ENCODE assay signal across 8 cellular contexts in the genomic region with DNA sequence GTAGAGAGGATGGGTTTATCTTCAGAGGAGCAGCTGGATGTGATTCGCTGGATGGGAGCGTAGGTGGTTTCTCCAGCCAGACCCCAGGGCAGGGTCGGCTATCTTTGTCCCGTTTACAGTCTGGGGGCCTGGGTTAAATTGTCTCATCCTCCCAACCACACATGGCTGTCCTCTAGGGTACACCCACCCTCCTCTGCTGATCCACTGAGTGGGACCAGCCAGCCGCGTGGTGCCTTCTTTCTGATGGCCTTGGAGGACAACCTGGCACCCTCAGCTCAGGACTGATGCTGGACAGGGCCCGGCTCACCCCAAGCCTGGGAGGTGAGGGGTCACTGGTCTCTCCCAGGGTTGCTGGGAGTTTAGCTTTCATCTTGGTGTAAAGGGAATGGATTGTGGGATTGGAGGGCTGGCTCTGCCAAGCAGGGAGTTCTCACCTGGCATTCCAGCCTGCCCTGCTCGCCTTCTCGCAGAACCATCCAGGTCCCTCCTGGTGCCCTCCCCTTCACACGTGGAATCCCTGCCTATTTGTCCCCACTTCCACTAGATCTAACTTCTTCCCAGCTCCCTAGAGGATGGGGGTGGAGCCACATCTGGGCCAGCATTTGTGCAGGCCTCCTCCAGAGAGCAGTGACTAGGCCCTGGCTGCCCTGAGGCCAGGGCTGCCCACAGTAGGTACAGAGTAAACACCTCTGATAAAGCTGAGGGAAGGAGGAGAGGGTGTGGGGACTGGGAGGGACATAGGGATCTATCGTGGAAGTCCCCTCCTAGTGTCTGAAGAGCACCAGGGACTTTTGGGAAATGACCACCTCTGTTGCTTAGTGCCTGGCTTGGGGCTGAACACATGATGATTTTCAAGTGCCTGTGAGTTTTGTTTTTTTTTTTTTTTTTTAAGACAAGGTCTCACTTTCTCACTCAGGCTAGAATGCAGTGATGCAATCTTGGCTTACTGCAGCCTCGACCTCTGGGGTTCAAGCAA. TPM values are rescaled to one million over a fixed set of nuclear protein-coding genes. Genes with fewer than 3 reads are reported as not detected.
DNase-seq lines count a peak whose midpoint lies in the region; ATAC-seq and TF ChIP-seq lines count a peak whose summit lies in the region.

No MANE protein-coding gene starts in this region.

- H3K9me3 ChIP-seq in upper lobe of right lung: no peaks in the 10 kb centered on the region

- no peak for TF ChIP-seq CTCF in upper lobe of right lung (IDR thresholded peaks at IDR 0.05)

- H3K36me3 Mint-ChIP-seq in activated naive CD4-positive, alpha-beta T cell treated with anti-CD3 and anti-CD28 coated beads, Interleukin-2, amount 10 ng/mL, durations not matched to agents 7 days and 5 days: peaks cover 23% of the 10 kb centered on the region
- peaks cover 19% of the 10 kb centered on the region for H3K36me3 Mint-ChIP-seq in activated naive CD8-positive, alpha-beta T cell treated with anti-CD3 and anti-CD28 coated beads for 36 hours

- peak overlapping the region; percentile 86 for H3K4me3 Mint-ChIP-seq in activated naive CD4-positive, alpha-beta T cell treated with anti-CD3 and anti-CD28 coated beads, Interleukin-2, amount 10 ng/mL, durations not matched to agents 7 days and 5 days
- peak overlapping the region; percentile 96 for H3K4me3 Mint-ChIP-seq in activated naive CD8-positive, alpha-beta T cell treated with anti-CD3 and anti-CD28 coated beads for 36 hours

- CTCF ChIA-PET in activated naive CD4-positive, alpha-beta T cell treated with anti-CD3 and anti-CD28 coated beads, Interleukin-2, amount 10 ng/mL, durations not matched to agents 7 days and 5 days (lab: Charles Lee): interaction anchor here (1.8 to 2.3 kb wide), 3 partner anchors 10 to 78 kb away, joined by 6 to 12 read pairs (median 11); no protein-coding TSS in a partner anchor

- peak overlapping the region; percentile 82 for H3K4me3 ChIP-seq in upper lobe of right lung

- no peak for DNase-seq in activated naive CD4-positive, alpha-beta T cell treated with anti-CD3 and anti-CD28 coated beads, Interleukin-2, amount 10 ng/mL, durations not matched to agents 7 days and 5 days
- DNase-seq in activated naive CD4-positive, alpha-beta T cell (lab: John Stamatoyannopoulos, UW): no peak
- DNase-seq in activated naive CD8-positive, alpha-beta T cell treated with anti-CD3 and anti-CD28 coated beads for 36 hours: no peak
- DNase-seq in iris pigment epithelial cell (ENCODE audit: low read depth): peak; percentile 42
- peak; percentile 82 for DNase-seq in upper lobe of right lung
- DNase-seq in NCI-H2196 treated with DMSO at 0.1 percent for 48 hours (lab: John Stamatoyannopoulos, UW; ENCODE audit: unreplicated experiment): no peak
- no peak for DNase-seq in cerebellar nuclear complex (lab: John Stamatoyannopoulos, UW)
- DNase-seq in NOMO-1 treated with DMSO at 0.1 percent for 48 hours (lab: John Stamatoyannopoulos, UW; ENCODE audit: unreplicated experiment): no peak

- H3K27me3 Mint-ChIP-seq in activated naive CD4-positive, alpha-beta T cell treated with anti-CD3 and anti-CD28 coated beads, Interleukin-2, amount 10 ng/mL, durations not matched to agents 7 days and 5 days: no peaks in the 10 kb centered on the region
- H3K27me3 Mint-ChIP-seq in activated naive CD8-positive, alpha-beta T cell treated with anti-CD3 and anti-CD28 coated beads for 36 hours: peaks cover 4% of the 10 kb centered on the region

- no peaks in the 10 kb centered on the region for H3K27me3 ChIP-seq in upper lobe of right lung

- H3K4me1 Mint-ChIP-seq in activated naive CD4-positive, alpha-beta T cell treated with anti-CD3 and anti-CD28 coated beads, Interleukin-2, amount 10 ng/mL, durations not matched to agents 7 days and 5 days: peaks cover 63% of the 10 kb centered on the region
- H3K4me1 Mint-ChIP-seq in activated naive CD8-positive, alpha-beta T cell treated with anti-CD3 and anti-CD28 coated beads for 36 hours: peaks cover 51% of the 10 kb centered on the region

- peak; percentile 41 for ATAC-seq in upper lobe of right lung

- H3K4me1 ChIP-seq in upper lobe of right lung: peaks cover 42% of the 10 kb centered on the region

- no peaks in the 10 kb centered on the region for H3K9me3 Mint-ChIP-seq in activated naive CD4-positive, alpha-beta T cell treated with anti-CD3 and anti-CD28 coated beads, Interleukin-2, amount 10 ng/mL, durations not matched to agents 7 days and 5 days
- H3K9me3 Mint-ChIP-seq in activated naive CD8-positive, alpha-beta T cell treated with anti-CD3 and anti-CD28 coated beads for 36 hours: no peaks in the 10 kb centered on the region

- peaks cover 8% of the 10 kb centered on the region for H3K36me3 ChIP-seq in upper lobe of right lung

- H3K27ac ChIP-seq in upper lobe of right lung: peak overlapping the region; percentile 95

- H3K27ac Mint-ChIP-seq in activated naive CD4-positive, alpha-beta T cell treated with anti-CD3 and anti-CD28 coated beads, Interleukin-2, amount 10 ng/mL, durations not matched to agents 7 days and 5 days: peak overlapping the region; percentile 77
- peak overlapping the region; percentile 77 for H3K27ac Mint-ChIP-seq in activated naive CD8-positive, alpha-beta T cell treated with anti-CD3 and anti-CD28 coated beads for 36 hours

- intact Hi-C loops in upper lobe of right lung (cut with DNase I): no loop called here

RNA-seq across cellular contexts. Expression of a gene that starts 1.6 kb away (rescaled TPM):
- 10 to 100 TPM; 35.5 to 36.6 TPM for total RNA-seq in activated naive CD8-positive, alpha-beta T cell treated with anti-CD3 and anti-CD28 coated beads for 36 hours
- total RNA-seq in upper lobe of right lung: 111 TPM

RNA-seq across cellular contexts. Expression of a gene that starts 42.7 kb away (rescaled TPM):
- 10 to 100 TPM; 32.0 to 34.3 TPM for total RNA-seq in activated naive CD8-positive, alpha-beta T cell treated with anti-CD3 and anti-CD28 coated beads for 36 hours
- 19.1 TPM for total RNA-seq in upper lobe of right lung

Comparison
In these comparisons a context has a peak if more than half of its experiments do, and no peak if none do; other contexts are left out.
1. DNase-seq: peak in iris pigment epithelial cell (single experiment) and upper lobe of right lung (single experiment); none in activated naive CD4-positive, alpha-beta T cell treated with anti-CD3 and anti-CD28 coated beads, Interleukin-2, amount 10 ng/mL, durations not matched to agents 7 days and 5 days (single experiment), activated naive CD4-positive, alpha-beta T cell (0 of 4), activated naive CD8-positive, alpha-beta T cell treated with anti-CD3 and anti-CD28 coated beads for 36 hours (single experiment), NCI-H2196 treated with DMSO at 0.1 percent for 48 hours (single experiment), cerebellar nuclear complex (0 of 2) and NOMO-1 treated with DMSO at 0.1 percent for 48 hours (single experiment).